Comparison of ENCODE assay signal across 1 cellular context in the genomic region with DNA sequence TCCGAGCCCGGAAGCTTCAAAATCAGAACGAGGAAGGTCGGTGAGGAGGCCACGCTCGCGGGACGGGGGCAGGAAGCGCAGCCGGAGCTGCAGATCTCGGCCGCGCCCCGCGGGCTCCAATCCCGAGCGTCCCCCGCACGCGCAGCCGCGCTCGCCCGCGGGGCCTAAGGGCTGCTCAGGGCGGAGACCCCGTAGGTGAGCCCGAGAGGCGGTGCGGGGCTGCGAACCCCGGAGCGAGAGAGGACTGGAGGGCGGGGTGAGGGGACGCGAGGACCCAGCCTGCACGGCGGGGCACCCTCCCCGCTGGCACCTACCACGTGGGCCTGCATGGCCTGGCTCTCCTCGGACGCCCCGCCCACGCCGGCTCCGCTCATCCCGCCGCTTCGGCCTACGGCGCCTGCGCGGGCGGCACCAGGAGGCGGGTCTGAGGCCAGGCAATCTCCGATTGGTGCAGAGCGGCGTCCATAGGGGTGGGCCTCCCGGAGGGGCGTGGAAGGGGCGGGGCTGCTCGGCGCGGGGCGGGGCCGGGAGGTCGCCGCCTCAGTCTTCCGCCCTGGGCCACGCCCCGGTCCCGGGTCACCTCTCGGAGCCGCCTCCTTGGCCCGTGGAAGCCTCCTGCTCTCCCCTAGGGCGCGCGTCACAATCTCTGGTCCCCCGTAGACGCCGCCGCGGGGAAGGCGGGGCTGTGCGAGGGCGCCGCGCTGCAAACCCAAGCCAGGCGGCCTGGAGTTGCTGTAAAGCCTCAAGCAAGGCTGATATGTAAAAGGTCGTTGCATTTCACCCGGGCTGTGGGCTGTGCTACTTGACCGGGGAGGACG.
TF ChIP-seq lines count a peak whose summit lies in the region.

No MANE protein-coding gene starts in this region.

TF ChIP-seq in K562, 482 proteins besides CTCF, POLR2A, EP300 and RAD21 (continued from another document and continues in another):
- 0 out of 2 replicates have a peak, but pooled peaks have one; percentile 41 for TF ChIP-seq HDAC8 (tag; IDR thresholded peaks at IDR 0.05)
- no peak for TF ChIP-seq RBM22 (IDR thresholded peaks at IDR 0.05; ENCODE audit: low read depth, low read length, poor library complexity, severe bottlenecking)
- TF ChIP-seq MBD2 (IDR thresholded peaks at IDR 0.05; ENCODE audit: borderline replicate concordance, low read depth) = peak; percentile 27; the same call in 1 of the 2 replicates
- TF ChIP-seq, protein P1, sequence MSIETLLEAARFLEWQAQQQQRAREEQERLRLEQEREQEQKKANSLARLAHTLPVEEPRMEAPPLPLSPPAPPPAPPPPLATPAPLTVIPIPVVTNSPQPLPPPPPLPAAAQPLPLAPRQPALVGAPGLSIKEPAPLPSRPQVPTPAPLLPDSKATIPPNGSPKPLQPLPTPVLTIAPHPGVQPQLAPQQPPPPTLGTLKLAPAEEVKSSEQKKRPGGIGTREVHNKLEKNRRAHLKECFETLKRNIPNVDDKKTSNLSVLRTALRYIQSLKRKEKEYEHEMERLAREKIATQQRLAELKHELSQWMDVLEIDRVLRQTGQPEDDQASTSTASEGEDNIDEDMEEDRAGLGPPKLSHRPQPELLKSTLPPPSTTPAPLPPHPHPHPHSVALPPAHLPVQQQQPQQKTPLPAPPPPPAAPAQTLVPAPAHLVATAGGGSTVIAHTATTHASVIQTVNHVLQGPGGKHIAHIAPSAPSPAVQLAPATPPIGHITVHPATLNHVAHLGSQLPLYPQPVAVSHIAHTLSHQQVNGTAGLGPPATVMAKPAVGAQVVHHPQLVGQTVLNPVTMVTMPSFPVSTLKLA (conservative IDR thresholded peaks at IDR 0.05) = peak; percentile 98 to 99
- no peak for TF ChIP-seq RBM14 (IDR thresholded peaks at IDR 0.05; ENCODE audit: borderline replicate concordance, insufficient read depth, low read depth, low read length)
- no peak for TF ChIP-seq ASH1L (IDR thresholded peaks at IDR 0.05; ENCODE audit: borderline replicate concordance, low read depth, partially characterized antibody)
- no peak for TF ChIP-seq ETV1 (tag; conservative IDR thresholded peaks at IDR 0.05; ENCODE audit: low read depth)
- peak; percentile 95 to 96 for TF ChIP-seq NRF1 (conservative IDR thresholded peaks at IDR 0.05 in 1 of 2, IDR thresholded peaks at IDR 0.05 in 1 of 2)
- TF ChIP-seq SNIP1 (IDR thresholded peaks at IDR 0.05; ENCODE audit: low read depth) = no peak
- no peak for TF ChIP-seq DACH1 (IDR thresholded peaks at IDR 0.05; ENCODE audit: partially characterized antibody)
- TF ChIP-seq ZNF830 (CRISPR knock-in tag; IDR thresholded peaks at IDR 0.05) = peak; percentile 69; the same call in 1 of the 2 replicates
- TF ChIP-seq PRMT5 (CRISPR knock-in tag; IDR thresholded peaks at IDR 0.05) = no peak
- TF ChIP-seq, protein P2, sequence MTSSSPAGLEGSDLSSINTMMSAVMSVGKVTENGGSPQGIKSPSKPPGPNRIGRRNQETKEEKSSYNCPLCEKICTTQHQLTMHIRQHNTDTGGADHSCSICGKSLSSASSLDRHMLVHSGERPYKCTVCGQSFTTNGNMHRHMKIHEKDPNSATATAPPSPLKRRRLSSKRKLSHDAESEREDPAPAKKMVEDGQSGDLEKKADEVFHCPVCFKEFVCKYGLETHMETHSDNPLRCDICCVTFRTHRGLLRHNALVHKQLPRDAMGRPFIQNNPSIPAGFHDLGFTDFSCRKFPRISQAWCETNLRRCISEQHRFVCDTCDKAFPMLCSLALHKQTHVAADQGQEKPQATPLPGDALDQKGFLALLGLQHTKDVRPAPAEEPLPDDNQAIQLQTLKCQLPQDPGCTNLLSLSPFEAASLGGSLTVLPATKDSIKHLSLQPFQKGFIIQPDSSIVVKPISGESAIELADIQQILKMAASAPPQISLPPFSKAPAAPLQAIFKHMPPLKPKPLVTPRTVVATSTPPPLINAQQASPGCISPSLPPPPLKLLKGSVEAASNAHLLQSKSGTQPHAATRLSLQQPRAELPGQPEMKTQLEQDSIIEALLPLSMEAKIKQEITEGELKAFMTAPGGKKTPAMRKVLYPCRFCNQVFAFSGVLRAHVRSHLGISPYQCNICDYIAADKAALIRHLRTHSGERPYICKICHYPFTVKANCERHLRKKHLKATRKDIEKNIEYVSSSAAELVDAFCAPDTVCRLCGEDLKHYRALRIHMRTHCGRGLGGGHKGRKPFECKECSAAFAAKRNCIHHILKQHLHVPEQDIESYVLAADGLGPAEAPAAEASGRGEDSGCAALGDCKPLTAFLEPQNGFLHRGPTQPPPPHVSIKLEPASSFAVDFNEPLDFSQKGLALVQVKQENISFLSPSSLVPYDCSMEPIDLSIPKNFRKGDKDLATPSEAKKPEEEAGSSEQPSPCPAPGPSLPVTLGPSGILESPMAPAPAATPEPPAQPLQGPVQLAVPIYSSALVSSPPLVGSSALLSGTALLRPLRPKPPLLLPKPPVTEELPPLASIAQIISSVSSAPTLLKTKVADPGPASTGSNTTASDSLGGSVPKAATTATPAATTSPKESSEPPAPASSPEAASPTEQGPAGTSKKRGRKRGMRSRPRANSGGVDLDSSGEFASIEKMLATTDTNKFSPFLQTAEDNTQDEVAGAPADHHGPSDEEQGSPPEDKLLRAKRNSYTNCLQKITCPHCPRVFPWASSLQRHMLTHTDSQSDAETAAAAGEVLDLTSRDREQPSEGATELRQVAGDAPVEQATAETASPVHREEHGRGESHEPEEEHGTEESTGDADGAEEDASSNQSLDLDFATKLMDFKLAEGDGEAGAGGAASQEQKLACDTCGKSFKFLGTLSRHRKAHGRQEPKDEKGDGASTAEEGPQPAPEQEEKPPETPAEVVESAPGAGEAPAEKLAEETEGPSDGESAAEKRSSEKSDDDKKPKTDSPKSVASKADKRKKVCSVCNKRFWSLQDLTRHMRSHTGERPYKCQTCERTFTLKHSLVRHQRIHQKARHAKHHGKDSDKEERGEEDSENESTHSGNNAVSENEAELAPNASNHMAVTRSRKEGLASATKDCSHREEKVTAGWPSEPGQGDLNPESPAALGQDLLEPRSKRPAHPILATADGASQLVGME (CRISPR knock-in tag; IDR thresholded peaks at IDR 0.05) = peak; percentile 67; the same call in 1 of the 2 replicates
- no peak for TF ChIP-seq MCM5 (IDR thresholded peaks at IDR 0.05; ENCODE audit: low read depth)
- TF ChIP-seq, protein P3, sequence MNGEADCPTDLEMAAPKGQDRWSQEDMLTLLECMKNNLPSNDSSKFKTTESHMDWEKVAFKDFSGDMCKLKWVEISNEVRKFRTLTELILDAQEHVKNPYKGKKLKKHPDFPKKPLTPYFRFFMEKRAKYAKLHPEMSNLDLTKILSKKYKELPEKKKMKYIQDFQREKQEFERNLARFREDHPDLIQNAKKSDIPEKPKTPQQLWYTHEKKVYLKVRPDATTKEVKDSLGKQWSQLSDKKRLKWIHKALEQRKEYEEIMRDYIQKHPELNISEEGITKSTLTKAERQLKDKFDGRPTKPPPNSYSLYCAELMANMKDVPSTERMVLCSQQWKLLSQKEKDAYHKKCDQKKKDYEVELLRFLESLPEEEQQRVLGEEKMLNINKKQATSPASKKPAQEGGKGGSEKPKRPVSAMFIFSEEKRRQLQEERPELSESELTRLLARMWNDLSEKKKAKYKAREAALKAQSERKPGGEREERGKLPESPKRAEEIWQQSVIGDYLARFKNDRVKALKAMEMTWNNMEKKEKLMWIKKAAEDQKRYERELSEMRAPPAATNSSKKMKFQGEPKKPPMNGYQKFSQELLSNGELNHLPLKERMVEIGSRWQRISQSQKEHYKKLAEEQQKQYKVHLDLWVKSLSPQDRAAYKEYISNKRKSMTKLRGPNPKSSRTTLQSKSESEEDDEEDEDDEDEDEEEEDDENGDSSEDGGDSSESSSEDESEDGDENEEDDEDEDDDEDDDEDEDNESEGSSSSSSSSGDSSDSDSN (IDR thresholded peaks at IDR 0.05; ENCODE audit: borderline replicate concordance in 1 of 2, low read depth in 2 of 2, low read length in 2 of 2) = 0 out of 4 replicates have a peak, but pooled peaks of 1 of the 2 experiments have one; percentile 48
- TF ChIP-seq NFYB (IDR thresholded peaks at IDR 0.05; ENCODE audit: extremely low read depth, insufficient read length) = peak; percentile 67
- TF ChIP-seq CREM (IDR thresholded peaks at IDR 0.05; ENCODE audit: low read depth) = peak; percentile 80
- no peak for TF ChIP-seq NCOA4 (IDR thresholded peaks at IDR 0.05; ENCODE audit: partially characterized antibody)
- TF ChIP-seq NR4A1 (CRISPR knock-in tag; IDR thresholded peaks at IDR 0.05) = peak; percentile 92; the same call in 1 of the 2 replicates
- 0 out of 2 replicates have a peak, but pooled peaks have one; percentile 22 for TF ChIP-seq NR4A1 (tag; IDR thresholded peaks at IDR 0.05)
- TF ChIP-seq, protein P4, sequence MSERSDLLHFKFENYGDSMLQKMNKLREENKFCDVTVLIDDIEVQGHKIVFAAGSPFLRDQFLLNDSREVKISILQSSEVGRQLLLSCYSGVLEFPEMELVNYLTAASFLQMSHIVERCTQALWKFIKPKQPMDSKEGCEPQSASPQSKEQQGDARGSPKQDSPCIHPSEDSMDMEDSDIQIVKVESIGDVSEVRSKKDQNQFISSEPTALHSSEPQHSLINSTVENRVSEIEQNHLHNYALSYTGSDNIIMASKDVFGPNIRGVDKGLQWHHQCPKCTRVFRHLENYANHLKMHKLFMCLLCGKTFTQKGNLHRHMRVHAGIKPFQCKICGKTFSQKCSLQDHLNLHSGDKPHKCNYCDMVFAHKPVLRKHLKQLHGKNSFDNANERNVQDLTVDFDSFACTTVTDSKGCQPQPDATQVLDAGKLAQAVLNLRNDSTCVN (CRISPR knock-in tag; IDR thresholded peaks at IDR 0.05) = no peak
- no peak for TF ChIP-seq PRPF4 (IDR thresholded peaks at IDR 0.05; ENCODE audit: insufficient read depth, low read depth, low read length, poor library complexity, severe bottlenecking)
- peak; percentile 35; the same call in 1 of the 2 replicates for TF ChIP-seq ZNF431 (CRISPR knock-in tag; IDR thresholded peaks at IDR 0.05)
- TF ChIP-seq, protein P5, sequence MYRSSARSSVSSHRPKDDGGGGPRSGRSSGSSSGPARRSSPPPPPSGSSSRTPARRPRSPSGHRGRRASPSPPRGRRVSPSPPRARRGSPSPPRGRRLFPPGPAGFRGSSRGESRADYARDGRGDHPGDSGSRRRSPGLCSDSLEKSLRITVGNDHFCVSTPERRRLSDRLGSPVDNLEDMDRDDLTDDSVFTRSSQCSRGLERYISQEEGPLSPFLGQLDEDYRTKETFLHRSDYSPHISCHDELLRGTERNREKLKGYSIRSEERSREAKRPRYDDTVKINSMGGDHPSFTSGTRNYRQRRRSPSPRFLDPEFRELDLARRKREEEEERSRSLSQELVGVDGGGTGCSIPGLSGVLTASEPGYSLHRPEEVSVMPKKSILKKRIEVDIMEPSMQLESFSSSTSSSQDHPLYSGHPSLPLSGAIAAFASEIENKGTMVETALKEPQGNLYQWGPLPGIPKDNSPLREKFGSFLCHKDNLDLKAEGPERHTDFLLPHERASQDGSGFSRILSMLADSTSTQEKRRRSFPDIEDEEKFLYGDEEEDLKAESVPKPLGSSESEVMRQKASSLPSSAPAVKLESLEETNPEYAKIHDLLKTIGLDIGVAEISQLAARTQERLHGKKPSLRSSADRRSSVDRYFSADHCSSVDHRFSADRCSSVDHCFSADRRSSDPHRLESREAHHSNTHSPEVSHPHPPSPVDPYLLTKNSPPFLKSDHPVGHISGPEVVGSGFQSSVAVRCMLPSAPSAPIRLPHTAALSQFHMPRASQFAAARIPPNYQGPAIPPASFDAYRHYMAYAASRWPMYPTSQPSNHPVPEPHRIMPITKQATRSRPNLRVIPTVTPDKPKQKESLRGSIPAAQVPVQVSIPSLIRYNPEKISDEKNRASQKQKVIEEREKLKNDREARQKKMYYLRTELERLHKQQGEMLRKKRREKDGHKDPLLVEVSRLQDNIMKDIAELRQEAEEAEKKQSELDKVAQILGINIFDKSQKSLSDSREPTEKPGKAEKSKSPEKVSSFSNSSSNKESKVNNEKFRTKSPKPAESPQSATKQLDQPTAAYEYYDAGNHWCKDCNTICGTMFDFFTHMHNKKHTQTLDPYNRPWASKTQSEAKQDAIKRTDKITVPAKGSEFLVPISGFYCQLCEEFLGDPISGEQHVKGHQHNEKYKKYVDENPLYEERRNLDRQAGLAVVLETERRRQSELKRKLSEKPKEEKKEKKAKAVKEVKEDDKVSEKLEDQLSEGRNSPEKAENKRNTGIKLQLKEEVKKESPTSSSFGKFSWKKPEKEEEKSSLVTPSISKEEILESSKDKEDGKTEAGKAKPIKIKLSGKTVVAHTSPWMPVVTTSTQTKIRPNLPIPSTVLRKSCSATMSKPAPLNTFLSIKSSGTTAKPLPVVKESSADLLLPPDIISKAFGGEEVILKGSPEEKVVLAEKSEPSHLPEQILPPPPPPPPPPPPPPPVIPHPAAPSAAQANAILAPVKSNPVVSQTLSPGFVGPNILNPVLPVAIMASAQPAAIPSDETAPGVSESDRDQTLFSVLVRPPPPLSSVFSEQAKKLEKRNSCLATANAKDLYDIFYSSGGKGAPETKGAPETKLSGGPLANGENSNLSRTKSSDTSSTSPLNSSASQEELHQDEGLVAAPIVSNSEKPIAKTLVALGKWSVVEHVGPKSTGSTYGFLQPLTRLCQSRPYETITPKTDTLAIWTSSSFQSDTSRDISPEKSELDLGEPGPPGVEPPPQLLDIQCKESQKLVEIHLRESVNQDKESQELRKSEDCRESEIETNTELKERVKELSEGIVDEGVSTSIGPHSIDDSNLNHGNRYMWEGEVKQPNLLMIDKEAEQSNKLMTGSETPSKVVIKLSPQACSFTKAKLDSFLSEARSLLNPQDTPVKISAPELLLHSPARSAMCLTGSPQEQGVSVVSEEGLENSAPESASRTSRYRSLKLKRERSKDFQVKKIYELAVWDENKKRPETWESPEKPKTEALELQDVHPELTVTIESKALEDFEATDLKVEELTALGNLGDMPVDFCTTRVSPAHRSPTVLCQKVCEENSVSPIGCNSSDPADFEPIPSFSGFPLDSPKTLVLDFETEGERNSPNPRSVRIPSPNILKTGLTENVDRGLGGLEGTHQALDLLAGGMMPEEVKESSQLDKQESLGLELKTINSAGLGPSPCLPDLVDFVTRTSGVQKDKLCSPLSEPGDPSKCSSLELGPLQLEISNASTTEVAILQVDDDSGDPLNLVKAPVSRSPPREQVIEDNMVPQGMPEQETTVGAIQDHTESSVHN (IDR thresholded peaks at IDR 0.05; ENCODE audit: borderline replicate concordance in 1 of 2, low read depth in 1 of 2) = no peak
- peak; percentile 75 for TF ChIP-seq GABPB1 (CRISPR knock-in tag; IDR thresholded peaks at IDR 0.05)
- no peak for TF ChIP-seq ZNF785 (CRISPR knock-in tag; IDR thresholded peaks at IDR 0.05)
- no peak for TF ChIP-seq ELF4 (CRISPR knock-in tag; IDR thresholded peaks at IDR 0.05)
- TF ChIP-seq GTF2A2 (tag; IDR thresholded peaks at IDR 0.05) = no peak
- TF ChIP-seq, protein P6, sequence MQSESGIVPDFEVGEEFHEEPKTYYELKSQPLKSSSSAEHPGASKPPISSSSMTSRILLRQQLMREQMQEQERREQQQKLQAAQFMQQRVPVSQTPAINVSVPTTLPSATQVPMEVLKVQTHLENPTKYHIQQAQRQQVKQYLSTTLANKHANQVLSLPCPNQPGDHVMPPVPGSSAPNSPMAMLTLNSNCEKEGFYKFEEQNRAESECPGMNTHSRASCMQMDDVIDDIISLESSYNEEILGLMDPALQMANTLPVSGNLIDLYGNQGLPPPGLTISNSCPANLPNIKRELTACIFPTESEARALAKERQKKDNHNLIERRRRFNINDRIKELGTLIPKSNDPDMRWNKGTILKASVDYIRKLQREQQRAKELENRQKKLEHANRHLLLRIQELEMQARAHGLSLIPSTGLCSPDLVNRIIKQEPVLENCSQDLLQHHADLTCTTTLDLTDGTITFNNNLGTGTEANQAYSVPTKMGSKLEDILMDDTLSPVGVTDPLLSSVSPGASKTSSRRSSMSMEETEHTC (IDR thresholded peaks at IDR 0.05) = no peak
